Comparison of ENCODE assay signal across 10 cellular contexts in the genomic region with DNA sequence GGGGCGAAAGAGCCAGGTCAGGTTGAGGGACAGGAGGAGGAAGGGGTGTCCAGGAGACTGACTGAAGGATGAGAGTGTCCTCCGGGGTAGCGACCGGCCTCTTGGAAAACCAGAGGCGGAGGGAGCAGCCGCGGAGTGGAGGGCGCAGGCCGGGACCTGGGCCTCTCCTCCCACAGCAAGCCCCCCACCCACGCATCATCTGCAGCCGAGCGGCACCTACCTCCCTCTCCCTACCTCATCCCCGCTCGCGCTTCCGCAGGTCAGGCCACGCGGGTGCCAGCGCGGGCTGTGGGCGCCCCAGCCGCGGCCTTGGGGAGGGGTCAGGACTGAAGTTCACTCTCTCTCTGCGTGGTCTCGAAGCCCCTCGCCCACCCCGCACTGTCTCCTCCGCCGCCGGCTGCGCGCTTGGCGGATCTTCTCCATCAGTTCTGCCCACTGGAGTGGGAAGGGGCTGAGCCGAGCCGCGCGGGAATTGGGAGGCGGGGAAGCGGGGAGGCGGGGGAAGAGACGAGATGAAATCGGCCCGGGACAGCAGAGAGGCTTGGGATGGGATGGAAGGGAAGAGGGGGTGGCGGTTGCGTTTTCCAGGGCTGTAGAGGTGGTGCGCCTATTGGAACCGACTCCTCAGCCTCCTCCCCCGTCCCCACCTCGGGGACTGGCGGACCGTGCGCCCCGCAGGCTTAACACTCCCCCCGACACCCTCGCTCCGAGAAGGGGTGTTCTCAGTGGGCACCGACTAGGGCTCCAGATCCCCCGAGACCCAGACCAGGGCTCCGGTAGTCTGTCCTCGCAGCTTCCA. TPM values are rescaled to one million over a fixed set of nuclear protein-coding genes. Genes with fewer than 3 reads are reported as not detected.
A peak's percentile ranks its signal among the peaks of the same experiment; 100 is the strongest.
DNase-seq lines count a peak whose midpoint lies in the region; ATAC-seq and TF ChIP-seq lines count a peak whose summit lies in the region.
"Had no signal": no experiment of that assay in that cellular context is flagged by ENCODE, and none has a peak within 500 bp of the region (broad histone marks: within the 10 kb centered on the region; RNA-seq: fewer than 3 reads in every experiment).

No MANE protein-coding gene starts in this region.

- no peak overlapping the region for H4K12ac ChIP-seq in trophoblast cell (ENCODE audit: low read depth, low read length)

- H3K4ac ChIP-seq in trophoblast cell (ENCODE audit: low read depth, low read length), result peak overlapping the region; percentile 52

- H3K4me3 ChIP-seq in SJCRH30 (peak overlapping the region; percentile 43), trophoblast cell (ENCODE audit: low read depth, low read length) (peak overlapping the region; percentile 82), osteoblast (ENCODE audit: insufficient read depth, low read length) (no peak overlapping the region)
- H3K4me3 ChIP-seq: mucosa of descending colon had no signal

- no peak overlapping the region for H3K14ac ChIP-seq in trophoblast cell (ENCODE audit: low read length)

- no peaks in the 10 kb centered on the region for H4K20me1 ChIP-seq in osteoblast (ENCODE audit: insufficient read depth, low read length)

- H3K9ac ChIP-seq in trophoblast cell (ENCODE audit: low read length), result no peak overlapping the region

- H3K18ac ChIP-seq in trophoblast cell (ENCODE audit: low read length), result no peak overlapping the region

- peak; percentile 19 to 39 for ATAC-seq in left cardiac atrium
- ATAC-seq: mucosa of descending colon had no signal

- DNase-seq in Caki2 (ENCODE audit: low read depth) (peak; percentile 8), SJCRH30 (no peak), left cardiac atrium (peak; percentile 21), trophoblast cell (no peak), osteocyte (ENCODE audit: extremely low spot score, unreplicated experiment) (no peak), osteoblast (ENCODE audit: insufficient read length, low spot score, missing footprints) (no peak), GM03348 (ENCODE audit: low spot score) (no peak)
- DNase-seq in stimulated activated CD4-positive, alpha-beta T cell treated with anti-CD3 and anti-CD28 coated beads, Interleukin-2, amount 100 ng/mL, for 24 hours, result no peak

- peaks cover 7% of the 10 kb centered on the region for H3K4me1 Mint-ChIP-seq in osteocyte (ENCODE audit: unreplicated experiment)

- H3K4me2 ChIP-seq in trophoblast cell (ENCODE audit: low read length) (peak overlapping the region; percentile 93), osteoblast (ENCODE audit: insufficient read depth, low read length) (no peak overlapping the region)

- no peak overlapping the region for H3K23ac ChIP-seq in trophoblast cell (ENCODE audit: low read length)

- H2AK5ac ChIP-seq in trophoblast cell (ENCODE audit: low read length), result no peak overlapping the region

- H3K27me3 ChIP-seq in SJCRH30 (no peaks in the 10 kb centered on the region), trophoblast cell (ENCODE audit: insufficient read depth, low read length) (no peaks in the 10 kb centered on the region), osteoblast (ENCODE audit: insufficient read depth, low read length) (no peaks in the 10 kb centered on the region)

- H3K79me2 ChIP-seq in trophoblast cell (ENCODE audit: control insufficient read depth, insufficient read depth, low read length, poor library complexity) (peaks cover 4% of the 10 kb centered on the region), osteoblast (ENCODE audit: insufficient read depth, low read length) (no peaks in the 10 kb centered on the region)

- TF ChIP-seq CTCF in osteocyte (IDR thresholded peaks at IDR 0.05) (no peak), osteoblast (IDR thresholded peaks at IDR 0.05; ENCODE audit: extremely low read depth, low read depth, low read length) (no peak)

- H3K36me3 Mint-ChIP-seq in osteocyte (ENCODE audit: unreplicated experiment), result no peaks in the 10 kb centered on the region

- no peaks in the 10 kb centered on the region for H3K9me3 ChIP-seq in SJCRH30 (replicated peaks)
- H3K9me3 ChIP-seq in trophoblast cell (ENCODE audit: insufficient read depth, low read depth, low read length), result no peaks in the 10 kb centered on the region
- H3K9me3 ChIP-seq in osteoblast (ENCODE audit: low read depth, low read length), result no peaks in the 10 kb centered on the region
- H3K9me3 ChIP-seq: mucosa of descending colon had no signal

- no peak overlapping the region for H2BK120ac ChIP-seq in trophoblast cell (ENCODE audit: insufficient read depth, low read length, poor library complexity)

- H3K79me1 ChIP-seq in trophoblast cell (ENCODE audit: low read length), result no peaks in the 10 kb centered on the region

- peaks cover 39% of the 10 kb centered on the region for H3K27me3 Mint-ChIP-seq in osteocyte (ENCODE audit: unreplicated experiment)

- H3K36me3 ChIP-seq in SJCRH30, result no peaks in the 10 kb centered on the region
- H3K36me3 ChIP-seq in trophoblast cell (ENCODE audit: control insufficient read depth in 1 of 2, insufficient read depth in 2 of 2, low read length in 2 of 2), result no peaks in the 10 kb centered on the region
- no peaks in the 10 kb centered on the region for H3K36me3 ChIP-seq in osteoblast (ENCODE audit: insufficient read depth, low read length)

- H2AFZ ChIP-seq in trophoblast cell (ENCODE audit: insufficient read depth, low read length, poor library complexity), result peak overlapping the region; percentile 23
- H2AFZ ChIP-seq in osteoblast (ENCODE audit: low read length), result no peak overlapping the region

- H3K4me1 ChIP-seq in SJCRH30, result no peaks in the 10 kb centered on the region
- H3K4me1 ChIP-seq in trophoblast cell (ENCODE audit: control insufficient read depth in 1 of 2, insufficient read depth in 2 of 2, low read length in 2 of 2), result peaks cover 3 to 6% of the 10 kb centered on the region in 2 experiments
- no peaks in the 10 kb centered on the region for H3K4me1 ChIP-seq in osteoblast (ENCODE audit: insufficient read depth, low read length)

- intact Hi-C loops in left cardiac atrium (cut with DNase I), result no loop called here

- H3K27ac ChIP-seq in SJCRH30 (no peak overlapping the region), trophoblast cell (ENCODE audit: low read depth, low read length) (no peak overlapping the region), osteoblast (ENCODE audit: low read depth, low read length) (no peak overlapping the region)

- WGBS in trophoblast cell (ENCODE audit: extremely low coverage, insufficient coverage, insufficient read length), result no CpG with 5 or more reads among the region's 60 CpGs

- no peak overlapping the region for H3K27ac Mint-ChIP-seq in osteocyte (ENCODE audit: unreplicated experiment)
- H3K27ac Mint-ChIP-seq: T-helper 1 cell treated with Interleukin-12 subunit alpha and Interleukin-12 subunit beta and Interleukin-4 antibody, amounts not matched to agents 30 μg/mL and 1 μg/mL, for 36 hours had no signal

- H2BK5ac ChIP-seq in trophoblast cell (ENCODE audit: low read depth, low read length, poor library complexity), result no peak overlapping the region

- H2BK12ac ChIP-seq in trophoblast cell (ENCODE audit: low read length), result no peak overlapping the region

- in situ Hi-C loops in Caki2 (cut with HindIII; ENCODE audit: low pct_unique_long_range_greater_than_20kb, low sequenced_read_pairs), result no loop called here

- H4K8ac ChIP-seq in trophoblast cell (ENCODE audit: low read depth, low read length), result peak overlapping the region; percentile 53

- no peaks in the 10 kb centered on the region for H3K9me3 Mint-ChIP-seq in osteocyte (ENCODE audit: unreplicated experiment)
- H3K9me3 Mint-ChIP-seq: T-helper 1 cell treated with Interleukin-12 subunit alpha and Interleukin-12 subunit beta and Interleukin-4 antibody, amounts not matched to agents 30 μg/mL and 1 μg/mL, for 36 hours had no signal

- H4K91ac ChIP-seq in trophoblast cell (ENCODE audit: low read depth, low read length), result peak overlapping the region; percentile 43

- no peak overlapping the region for H3K4me3 Mint-ChIP-seq in osteocyte (ENCODE audit: unreplicated experiment)
- H3K4me3 Mint-ChIP-seq: T-helper 1 cell treated with Interleukin-12 subunit alpha and Interleukin-12 subunit beta and Interleukin-4 antibody, amounts not matched to agents 30 μg/mL and 1 μg/mL, for 36 hours had no signal

RNA-seq across cellular contexts. Expression of gene NLGN4X, which starts 1.8 kb away (rescaled TPM):
- total RNA-seq in Caki2 (2014; rRNA removed; shearing (Covaris generic); ENCODE audit: low replicate concordance), result 12.5 and 36.6 TPM in 2 replicates
- 0.79 and 1.7 TPM in 2 replicates for total RNA-seq in SJCRH30 (2014; rRNA removed; shearing (Covaris generic))
- total RNA-seq in left cardiac atrium (1 to 10 TPM; 5.4 to 6.4 TPM), osteocyte (not detected in 2 replicates), osteoblast (1.4 and 11.5 TPM in 2 replicates)
- polyA plus RNA-seq in trophoblast cell (2013), result 4.3 and 4.7 TPM in 2 replicates

Comparison
In these comparisons a context has a peak if more than half of its experiments do, and no peak if none do; other contexts are left out.
1. DNase-seq: peak in Caki2 (single experiment) and left cardiac atrium (single experiment); none in SJCRH30 (0 of 2), trophoblast cell (0 of 2), osteocyte (single experiment), osteoblast (single experiment), GM03348 (single experiment) and stimulated activated CD4-positive, alpha-beta T cell treated with anti-CD3 and anti-CD28 coated beads, Interleukin-2, amount 100 ng/mL, for 24 hours (0 of 2).